Comparison of ENCODE assay signal across 8 cellular contexts in genomic region chrX:2497961-2498780, GRCh38. TPM values are rescaled to one million over a fixed set of nuclear protein-coding genes. Genes with fewer than 3 reads are reported as not detected.
DNase-seq lines count a peak whose midpoint lies in the region; ATAC-seq and TF ChIP-seq lines count a peak whose summit lies in the region.

No MANE protein-coding gene starts in this region.

- no peak for DNase-seq in CD8-positive, alpha-beta memory T cell
- DNase-seq in fibroblast of the aortic adventitia (ENCODE audit: low read depth) (peak; percentile 50), ovary (peak in 1 of 5 donors; percentile 38), cortex of kidney (lab: John Stamatoyannopoulos, UW) (no peak), DMS 273 treated with DMSO at 0.1 percent for 48 hours (lab: John Stamatoyannopoulos, UW) (no peak)

- H3K36me3 Mint-ChIP-seq in CD8-positive, alpha-beta memory T cell, result peaks cover 0 to 21% (median 0%) of the 10 kb centered on the region in 3 donors

- H3K27ac ChIP-seq in CD8-positive, alpha-beta memory T cell (ENCODE audit: low read depth, low read length), result peak overlapping the region; percentile 32
- H3K27ac ChIP-seq in SU-DHL-6 (ENCODE audit: low read depth, low read length), result peak overlapping the region; percentile 72
- H3K27ac ChIP-seq in ovary, result peak overlapping the region; percentile 31 to 88

- no peaks in the 10 kb centered on the region for H3K9me3 Mint-ChIP-seq in CD8-positive, alpha-beta memory T cell

- peaks cover 16% of the 10 kb centered on the region for H3K4me1 ChIP-seq in CD8-positive, alpha-beta memory T cell (ENCODE audit: insufficient read depth, low read length)
- H3K4me1 ChIP-seq in ovary (ENCODE audit: insufficient read depth), result peaks cover 5% of the 10 kb centered on the region

- no peak for TF ChIP-seq EP300 in ovary (IDR thresholded peaks at IDR 0.05)

- POLR2A ChIA-PET in CD8-positive, alpha-beta memory T cell (lab: Charles Lee), result no interaction called here

- ATAC-seq in GM19463 (IDR thresholded peaks at IDR 0.05; ENCODE audit: unreplicated experiment) (no peak), HG02763 (IDR thresholded peaks at IDR 0.05; ENCODE audit: unreplicated experiment) (no peak)

- H3K9ac ChIP-seq in SU-DHL-6 (ENCODE audit: low read length), result peak overlapping the region; percentile 67; the same call in 1 of the 2 replicates

- TF ChIP-seq POLR2A in ovary (IDR thresholded peaks at IDR 0.05), result no peak

- H3K4me2 ChIP-seq in SU-DHL-6 (ENCODE audit: low read depth, low read length, poor library complexity, severe bottlenecking), result peak overlapping the region; percentile 69

- H3K36me3 ChIP-seq in CD8-positive, alpha-beta memory T cell (ENCODE audit: insufficient read depth, low read length), result no peaks in the 10 kb centered on the region
- H3K36me3 ChIP-seq in SU-DHL-6 (ENCODE audit: low read length), result no peaks in the 10 kb centered on the region
- no peaks in the 10 kb centered on the region for H3K36me3 ChIP-seq in ovary

- H3K79me2 ChIP-seq in SU-DHL-6 (ENCODE audit: insufficient read depth, low read length), result peaks cover 36% of the 10 kb centered on the region

- intact Hi-C loops in ovary (cut with DNase I), result no loop called here

- H3K9me2 ChIP-seq in SU-DHL-6 (replicated peaks; ENCODE audit: insufficient read depth, low read length), result no peaks in the 10 kb centered on the region

- no peaks in the 10 kb centered on the region for H4K20me1 ChIP-seq in SU-DHL-6 (ENCODE audit: low read depth, low read length)

- peaks cover 11% of the 10 kb centered on the region; the same call in 1 of the 2 replicates for H3F3A ChIP-seq in SU-DHL-6 (ENCODE audit: insufficient read depth)

- CTCF ChIA-PET in CD8-positive, alpha-beta memory T cell (lab: Charles Lee), result no interaction called here

- WGBS in ovary, 3 donors, result 13 to 16% (median 15%) methylated on average over 11 of the region's 11 CpGs

- no peaks in the 10 kb centered on the region for H3K9me3 ChIP-seq in CD8-positive, alpha-beta memory T cell (ENCODE audit: low read length)
- H3K9me3 ChIP-seq in SU-DHL-6 (ENCODE audit: insufficient read depth, low read length) (no peaks in the 10 kb centered on the region), ovary (no peaks in the 10 kb centered on the region)

- H3K27me3 Mint-ChIP-seq in CD8-positive, alpha-beta memory T cell, result no peaks in the 10 kb centered on the region

- TF ChIP-seq CTCF in SU-DHL-6 (IDR thresholded peaks at IDR 0.05; ENCODE audit: insufficient read depth, low read length, poor library complexity, severe bottlenecking) (no peak), fibroblast of the aortic adventitia (IDR thresholded peaks at IDR 0.05; ENCODE audit: insufficient read depth, low read length) (no peak), ovary (IDR thresholded peaks at IDR 0.05) (no peak)

- H2AFZ ChIP-seq in SU-DHL-6 (ENCODE audit: low read depth, low read length, severe bottlenecking), result no peak overlapping the region

- H3K27ac Mint-ChIP-seq in CD8-positive, alpha-beta memory T cell, result peak overlapping the region; percentile 56 to 90 (median 77)

- no peak overlapping the region for H3K4me3 ChIP-seq in CD8-positive, alpha-beta memory T cell (ENCODE audit: low read length)
- H3K4me3 ChIP-seq in SU-DHL-6 (ENCODE audit: insufficient read depth, low read length, poor library complexity, severe bottlenecking), result no peak overlapping the region
- H3K4me3 ChIP-seq in fibroblast of the aortic adventitia (ENCODE audit: low read depth, low read length), result peak overlapping the region; percentile 79
- peak overlapping the region; percentile 3 for H3K4me3 ChIP-seq in ovary

- H3K4me3 Mint-ChIP-seq in CD8-positive, alpha-beta memory T cell, result peak overlapping the region; percentile 65 to 88 (median 86)

- H3K4me1 Mint-ChIP-seq in CD8-positive, alpha-beta memory T cell, result peaks cover 28 to 45% (median 29%) of the 10 kb centered on the region in 3 donors

- H3K27me3 ChIP-seq in CD8-positive, alpha-beta memory T cell (ENCODE audit: insufficient read depth, low read length, poor library complexity, severe bottlenecking), result no peaks in the 10 kb centered on the region
- H3K27me3 ChIP-seq in SU-DHL-6 (ENCODE audit: low read length) (no peaks in the 10 kb centered on the region), ovary (no peaks in the 10 kb centered on the region)

RNA-seq across cellular contexts. Expression of gene DHRSX, which starts 2.6 kb away (rescaled TPM):
- total RNA-seq in CD8-positive, alpha-beta memory T cell, result 10 to 100 TPM; 25.3 to 26.6 TPM
- 21.5 TPM for polyA plus RNA-seq in CD8-positive, alpha-beta memory T cell
- 17.5 and 38.8 TPM in 2 replicates for total RNA-seq in fibroblast of the aortic adventitia (ENCODE audit: low replicate concordance)
- total RNA-seq in ovary, result 10 to 100 TPM; 12.2 to 25.9 (median 20.4) TPM
- polyA plus RNA-seq in ovary, result 10 to 100 TPM; 19.0 to 23.1 TPM

RNA-seq across cellular contexts. Expression of gene ZBED1, which starts 2.6 kb away (rescaled TPM):
- total RNA-seq in CD8-positive, alpha-beta memory T cell, result 10 to 100 TPM; 28.0 to 30.0 TPM
- polyA plus RNA-seq in CD8-positive, alpha-beta memory T cell, result 41.9 TPM
- total RNA-seq in fibroblast of the aortic adventitia (ENCODE audit: low replicate concordance), result 19.0 and 25.3 TPM in 2 replicates
- 10 to 100 TPM; 23.4 to 39.0 (median 25.9) TPM for total RNA-seq in ovary
- 10 to 100 TPM; 26.0 to 28.8 TPM for polyA plus RNA-seq in ovary

Comparison
In these comparisons a context has a peak if more than half of its experiments do, and no peak if none do; other contexts are left out.
1. H3K4me3 ChIP-seq: peak in fibroblast of the aortic adventitia (single experiment) and ovary (single experiment); none in CD8-positive, alpha-beta memory T cell (single experiment) and SU-DHL-6 (single experiment).
2. Peak in every context shown above with its lines, with median percentiles within 50 percentile points of each other: H3K27ac ChIP-seq.